Comparison of ENCODE assay signal across 8 cellular contexts in genomic region chr2:191245046-191245868, GRCh38. TPM values are rescaled to one million over a fixed set of nuclear protein-coding genes. Genes with fewer than 3 reads are reported as not detected.
A peak's percentile ranks its signal among the peaks of the same experiment; 100 is the strongest.
DNase-seq lines count a peak whose midpoint lies in the region; ATAC-seq and TF ChIP-seq lines count a peak whose summit lies in the region.

Gene MYO1B, plus strand, starts transcription at chr2:191245404. Its CDS starts 31,492 bp downstream, at chr2:191276896.

- BruUV-seq in OCI-LY7 (replicated peaks; lab: Mats Ljungman, UMichigan): no TSS peak

- no peaks in the 10 kb centered on the region for H3K36me3 Mint-ChIP-seq in memory B cell

- peak within 1 kb of the TSS; percentile 69 for H3K4me3 Mint-ChIP-seq in memory B cell

- H3K4me1 Mint-ChIP-seq in memory B cell: peaks cover 14% of the 10 kb centered on the region

- H3K36me3 ChIP-seq in OCI-LY7 (ENCODE audit: insufficient read depth, low read length): no peaks in the 10 kb centered on the region

- POLR2A ChIA-PET in OCI-LY7 (lab: Charles Lee): no interaction called here

- intact Hi-C loops in OCI-LY7 (cut with micrococcal nuclease; ENCODE audit: unreplicated experiment): no loop called here

- TF ChIP-seq CTCF in OCI-LY7 (conservative IDR thresholded peaks at IDR 0.05; ENCODE audit: low read length): no peak

- no peaks in the 10 kb centered on the region for H3K9me3 ChIP-seq in OCI-LY7 (ENCODE audit: low read length)

- H2AFZ ChIP-seq in OCI-LY7 (ENCODE audit: low read length): no peak within 1 kb of the TSS

- H3K27ac ChIP-seq in OCI-LY7 (ENCODE audit: low read depth, low read length, poor library complexity, severe bottlenecking): no peak within 1 kb of the TSS

- peaks cover 4% of the 10 kb centered on the region for H3K9me3 Mint-ChIP-seq in memory B cell

- CTCF ChIA-PET in OCI-LY7 (lab: Charles Lee; ENCODE audit: unreplicated experiment): no interaction called here

- no peak within 1 kb of the TSS for H3K4me3 ChIP-seq in OCI-LY7 (ENCODE audit: low read depth, low read length, poor library complexity, severe bottlenecking)

- H4K20me1 ChIP-seq in OCI-LY7 (ENCODE audit: insufficient read depth, low read length): no peaks in the 10 kb centered on the region

- no peak within 1 kb of the TSS for H3K27ac Mint-ChIP-seq in memory B cell

- DNase-seq in NCI-H2196 (lab: John Stamatoyannopoulos, UW; ENCODE audit: unreplicated experiment) (peak; percentile 65), memory B cell (ENCODE audit: low spot score in 2 of 2) (peak; percentile 19 to 55), OCI-LY7 (ENCODE audit: low spot score) (no peak)
- DNase-seq in activated CD4-positive, alpha-beta T cell treated with anti-CD3 and anti-CD28 coated beads, Interleukin-2, amount 50 U/mL, for 1 hour: peak; percentile 24
- DNase-seq in effector CD4-positive, alpha-beta T cell: peak; percentile 9
- peak; percentile 56 to 60 for DNase-seq in stimulated activated CD8-positive, alpha-beta memory T cell treated with anti-CD3 and anti-CD28 coated beads, Interleukin-2, amount 100 ng/mL, for 48 hours (ENCODE audit: low read depth in 2 of 2)

- H3K27me3 Mint-ChIP-seq in memory B cell: peaks cover 6% of the 10 kb centered on the region

- H3K79me2 ChIP-seq in OCI-LY7 (ENCODE audit: insufficient read depth, low read depth, low read length): no peaks in the 10 kb centered on the region

- no peak within 1 kb of the TSS for H3K4me2 ChIP-seq in OCI-LY7 (ENCODE audit: low read length)

- H3K9me2 ChIP-seq in OCI-LY7 (ENCODE audit: insufficient read depth, low read length): no peaks in the 10 kb centered on the region

- H3K4me1 ChIP-seq in OCI-LY7 (ENCODE audit: insufficient read depth, low read length, poor library complexity, severe bottlenecking): no peaks in the 10 kb centered on the region

- ATAC-seq in GM18502 (IDR thresholded peaks at IDR 0.05; ENCODE audit: poor library complexity, unreplicated experiment) (peak; percentile 64), HG02943 (IDR thresholded peaks at IDR 0.05; ENCODE audit: low read depth, unreplicated experiment) (peak; percentile 38), memory B cell (ENCODE audit: low read depth) (peak; percentile 65)

RNA-seq across cellular contexts. Expression of gene MYO1B, which starts in this region (rescaled TPM):
- total RNA-seq in OCI-LY7 (2014; rRNA removed; shearing (Covaris generic)): not detected in 2 replicates
- not detected in 2 replicates for total RNA-seq in OCI-LY7 (2022)
